Comparison of ENCODE assay signal across 22 cellular contexts in the genomic region with DNA sequence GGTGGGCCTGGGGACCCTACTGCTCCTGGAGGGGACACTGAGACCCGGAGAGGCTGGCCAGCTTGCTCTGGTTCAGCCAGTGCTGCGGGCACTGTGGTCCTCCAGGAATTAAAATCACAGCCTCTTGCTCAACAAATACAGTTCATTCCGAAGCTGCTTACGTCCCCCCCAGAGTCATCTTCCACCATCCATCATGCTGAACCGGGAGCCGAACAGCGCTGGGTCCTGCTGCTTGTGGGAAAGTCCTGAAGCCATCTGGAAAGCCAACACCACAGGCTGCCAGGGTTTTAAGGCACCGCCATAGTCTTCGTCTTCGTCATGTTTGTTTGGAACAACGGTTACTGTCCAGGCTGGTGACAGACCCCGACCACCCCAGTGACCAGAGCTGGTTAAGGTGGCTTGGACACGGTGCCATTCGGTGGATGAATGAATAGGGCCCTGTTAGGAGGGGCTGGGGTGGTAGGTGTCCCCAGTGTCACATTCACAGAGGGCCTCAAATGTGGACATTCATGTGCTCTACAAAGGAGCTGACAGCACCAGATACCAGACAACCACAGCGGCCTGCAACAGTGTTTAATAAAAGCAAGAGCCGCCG.
"Had no signal": no experiment of that assay in that cellular context is flagged by ENCODE, and none has a peak within 500 bp of the region (broad histone marks: within the 10 kb centered on the region; RNA-seq: fewer than 3 reads in every experiment).

No MANE protein-coding gene starts in this region.

- H3K27me3 Mint-ChIP-seq: activated CD8-positive, alpha-beta T cell treated with anti-CD3 and anti-CD28 coated beads for 36 hours had no signal

- H3K27me3 ChIP-seq: breast epithelium, esophagus muscularis mucosa, foreskin keratinocyte, right atrium auricular region, testis, transverse colon had no signal

- H3K27ac Mint-ChIP-seq: activated CD8-positive, alpha-beta T cell treated with anti-CD3 and anti-CD28 coated beads for 36 hours; activated naive CD4-positive, alpha-beta T cell treated with anti-CD3 and anti-CD28 coated beads, Interleukin-2, amount 50 U/mL, for 72 hours; activated T-helper 2 cell treated with anti-CD3 and anti-CD28 coated beads, Interferon-gamma antibody, Interleukin-2, Interleukin-4, amounts not matched to agents 10 μg/mL and 5 μg/mL and 100 μg/mL, durations not matched to agents 14 hours and 24 hours and 36 hours; naive B cell; WTC11 had no signal

- H3K4me3 ChIP-seq: breast epithelium, esophagus muscularis mucosa, left ventricle myocardium inferior, right atrium auricular region, testis, transverse colon had no signal

- H3K36me3 Mint-ChIP-seq: naive B cell, WTC11 had no signal

- H3K4me3 Mint-ChIP-seq: activated CD8-positive, alpha-beta T cell treated with anti-CD3 and anti-CD28 coated beads for 36 hours; naive B cell; neural crest cell; WTC11 had no signal

- H2AFZ ChIP-seq: parathyroid adenoma had no signal

- H3K4me1 ChIP-seq: breast epithelium, esophagus muscularis mucosa, foreskin keratinocyte, left ventricle myocardium inferior, parathyroid adenoma, right atrium auricular region, testis, transverse colon had no signal

- H3K9ac ChIP-seq: parathyroid adenoma had no signal

- H3K27ac ChIP-seq: breast epithelium, esophagus muscularis mucosa, foreskin keratinocyte, left ventricle myocardium inferior, parathyroid adenoma, right atrium auricular region, testis, transverse colon had no signal

- H3K9me3 ChIP-seq: breast epithelium, esophagus muscularis mucosa, left ventricle myocardium inferior, right atrium auricular region, testis, transverse colon had no signal

- H3K4me1 Mint-ChIP-seq: naive B cell had no signal

- DNase-seq: activated CD4-positive, alpha-beta T cell treated with anti-CD3 and anti-CD28 coated beads for 1 hour; activated CD4-positive, alpha-beta T cell treated with anti-CD3 and anti-CD28 coated beads, Interleukin-2, amount 50 U/mL, for 1 hour; activated CD8-positive, alpha-beta T cell treated with anti-CD3 and anti-CD28 coated beads for 36 hours; activated T-cell treated with anti-CD3 and anti-CD28 coated beads, Interleukin-2, amount 50 U/mL, for 48 hours; cortex of kidney; foreskin keratinocyte; left ventricle myocardium inferior; naive B cell; occipital lobe; stimulated activated CD4-positive, alpha-beta T cell treated with anti-CD3 and anti-CD28 coated beads, Interleukin-2, amount 100 ng/mL, for 48 hours; stimulated activated naive CD8-positive, alpha-beta T cell treated with anti-CD3 and anti-CD28 coated beads, Interleukin-15, Interleukin-2, amounts not matched to agents 100 U/mL and 50 U/mL, for 24 hours; T-helper 2 cell; testis; transverse colon had no signal

- H3K36me3 ChIP-seq: breast epithelium, esophagus muscularis mucosa, left ventricle myocardium inferior, right atrium auricular region, transverse colon had no signal

- ATAC-seq: activated CD8-positive, alpha-beta T cell treated with anti-CD3 and anti-CD28 coated beads for 36 hours; activated naive CD4-positive, alpha-beta T cell treated with anti-CD3 and anti-CD28 coated beads, Interleukin-2, amount 50 U/mL, for 72 hours; foreskin keratinocyte; stimulated activated naive CD8-positive, alpha-beta T cell treated with anti-CD3 and anti-CD28 coated beads, Interleukin-15, Interleukin-2, amounts not matched to agents 100 U/mL and 50 U/mL, for 24 hours; WTC11 had no signal

- H3K9me3 Mint-ChIP-seq: neural crest cell had no signal
